Comparison of ENCODE assay signal across 14 cellular contexts in the genomic region with DNA sequence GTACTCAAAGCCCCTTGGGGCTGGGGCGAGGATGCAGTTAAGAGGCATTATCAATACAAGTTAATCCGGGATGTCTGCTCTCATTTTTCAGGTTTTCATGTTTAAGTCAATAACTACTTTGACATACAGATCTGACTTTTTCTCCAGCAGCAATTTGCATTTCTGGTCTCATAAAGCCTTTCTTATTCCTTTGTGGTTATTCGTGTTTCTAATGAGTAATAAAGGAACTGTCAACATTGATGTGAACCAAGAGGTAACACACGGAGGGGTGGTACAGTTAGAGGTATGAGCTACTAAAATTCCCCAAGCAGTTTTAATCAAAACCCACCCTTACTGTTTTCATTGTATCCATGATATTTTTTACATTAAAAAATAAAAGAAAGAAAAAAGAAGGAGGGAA.
DNase-seq lines count a peak whose midpoint lies in the region; ATAC-seq, FAIRE-seq and TF ChIP-seq lines count a peak whose summit lies in the region.
"Had no signal": no experiment of that assay in that cellular context is flagged by ENCODE, and none has a peak within 500 bp of the region (broad histone marks: within the 10 kb centered on the region; RNA-seq: fewer than 3 reads in every experiment).

No MANE protein-coding gene starts in this region.

- DNase-seq in GM12878 (ENCODE audit: low read depth, low spot score): no peak
- no peak for DNase-seq in PC-9
- no peak for DNase-seq in cerebellum (ENCODE audit: low spot score)
- no peak for DNase-seq in mammary epithelial cell
- DNase-seq: activated CD8-positive, alpha-beta memory T cell treated with anti-CD3 and anti-CD28 coated beads, Interleukin-2, amount 50 U/mL, for 48 hours; CD4-positive, alpha-beta T cell; naive thymus-derived CD8-positive, alpha-beta T cell; SIG-M5; substantia nigra had no signal

- H3K36me3 ChIP-seq in GM12878 (ENCODE audit: control insufficient read depth in 2 of 2, insufficient read depth in 2 of 2, low read length in 1 of 2): no peaks in the 10 kb centered on the region
- H3K36me3 ChIP-seq in PC-9 (ENCODE audit: low read depth): no peaks in the 10 kb centered on the region
- H3K36me3 ChIP-seq in mammary epithelial cell (ENCODE audit: insufficient read depth, low read length): no peaks in the 10 kb centered on the region

- TF ChIP-seq RAD21 in GM12878 (IDR thresholded peaks at IDR 0.05; ENCODE audit: insufficient read depth, low read depth, low read length): no peak

- TF ChIP-seq POLR2A in GM12878 (IDR thresholded peaks at IDR 0.05; ENCODE audit: low read depth, low read length): no peak

- H3K4me2 ChIP-seq in GM12878 (ENCODE audit: control insufficient read depth, insufficient read depth) (no peak overlapping the region), PC-9 (no peak overlapping the region), mammary epithelial cell (ENCODE audit: insufficient read depth, low read depth, low read length) (no peak overlapping the region)

- H3K27ac ChIP-seq in GM12878 (ENCODE audit: control insufficient read depth, insufficient read depth): no peak overlapping the region
- H3K27ac ChIP-seq in PC-9: no peak overlapping the region
- H3K27ac ChIP-seq in mammary epithelial cell (ENCODE audit: insufficient read depth, low read depth, low read length): no peak overlapping the region
- H3K27ac ChIP-seq: epithelial cell of prostate had no signal

- H3K27me3 ChIP-seq in GM12878 (replicated peaks in 1 of 2; ENCODE audit: control insufficient read depth in 2 of 2, insufficient read depth in 2 of 2, low read length in 1 of 2): peaks cover 0 to 2% of the 10 kb centered on the region in 2 experiments; a peak in 1 of 4 replicates
- H3K27me3 ChIP-seq in PC-9 (ENCODE audit: insufficient read depth, low read depth): no peaks in the 10 kb centered on the region
- peaks cover 4% of the 10 kb centered on the region for H3K27me3 ChIP-seq in mammary epithelial cell (ENCODE audit: insufficient read depth, low read length)

- intact Hi-C loops in GM12878 (cut with micrococcal nuclease; ENCODE audit: unreplicated experiment) (loop anchor here (5.0 kb wide), 1 partner anchor 60 kb away; no protein-coding TSS in a partner anchor), PC-9 (cut with micrococcal nuclease; ENCODE audit: unreplicated experiment) (no loop called here), mammary epithelial cell (cut with micrococcal nuclease) (no loop called here)

- H3K4me3 ChIP-seq in GM12878 (no peak overlapping the region), PC-9 (no peak overlapping the region), mammary epithelial cell (replicated peaks in 1 of 3; ENCODE audit: insufficient read depth in 1 of 3, low read depth in 2 of 3, low read length in 3 of 3) (no peak overlapping the region)

- no peak for TF ChIP-seq EP300 in GM12878 (IDR thresholded peaks at IDR 0.05; ENCODE audit: borderline replicate concordance in 1 of 2, control insufficient read depth in 1 of 2, low read depth in 2 of 2, low read length in 2 of 2)

- dilution Hi-C loops in mammary epithelial cell (cut with HindIII; ENCODE audit: low sequenced_read_pairs): no loop called here

- H3K79me2 ChIP-seq in GM12878 (ENCODE audit: control insufficient read depth, insufficient read depth, low read length) (no peaks in the 10 kb centered on the region), PC-9 (ENCODE audit: low read depth) (no peaks in the 10 kb centered on the region), mammary epithelial cell (ENCODE audit: insufficient read depth, low read length) (no peaks in the 10 kb centered on the region)

- ATAC-seq in GM18909 (IDR thresholded peaks at IDR 0.05; ENCODE audit: poor library complexity, unreplicated experiment) (peak; percentile 90), GM21619 (IDR thresholded peaks at IDR 0.05; ENCODE audit: unreplicated experiment) (peak; percentile 98), HG03066 (IDR thresholded peaks at IDR 0.05; ENCODE audit: low read depth, unreplicated experiment) (peak; percentile 68), GM12878 (peak; percentile 52; the same call in 2 of the 3 replicates)
- ATAC-seq: left lobe of liver; naive thymus-derived CD8-positive, alpha-beta T cell had no signal

- no peaks in the 10 kb centered on the region for H3F3A ChIP-seq in PC-9 (ENCODE audit: insufficient read depth, low read depth)

- POLR2A ChIA-PET in GM12878 (lab: Charles Lee) (no interaction called here), PC-9 (lab: Charles Lee; ENCODE audit: unreplicated experiment) (no interaction called here)

- H2AFZ ChIP-seq in GM12878 (ENCODE audit: control insufficient read depth, low read depth, low read length): no peak overlapping the region
- H2AFZ ChIP-seq in PC-9: no peak overlapping the region
- H2AFZ ChIP-seq in mammary epithelial cell (ENCODE audit: low read depth, low read length): no peak overlapping the region

- SMC1A ChIA-PET in GM12878 (lab: Charles Lee; ENCODE audit: uncharacterized antibody, unreplicated experiment): no interaction called here

- no peak overlapping the region for H3K9ac ChIP-seq in GM12878 (ENCODE audit: control insufficient read depth, insufficient read depth, low read length)
- H3K9ac ChIP-seq in mammary epithelial cell (ENCODE audit: insufficient read depth, low read length): no peak overlapping the region

- in situ Hi-C loops in GM12878 (cut with MboI): loop anchor here (25.0 kb wide), 1 partner anchor 685 kb away; no protein-coding TSS in a partner anchor
- in situ Hi-C loops in mammary epithelial cell (cut with MboI; ENCODE audit: low sequenced_read_pairs in 2 of 2): loop anchor here in 1 of 2 donors (25.0 kb wide), 1 partner anchor 210 kb away; no protein-coding TSS in a partner anchor

- peak; percentile 74 for FAIRE-seq in GM12878 (lab: Jason Lieb, UNC)

- TF ChIP-seq CTCF in GM12878 (IDR thresholded peaks at IDR 0.05 in 2 of 3, conservative IDR thresholded peaks at IDR 0.05 in 1 of 3; ENCODE audit: control insufficient read depth in 2 of 3, extremely low read depth in 1 of 3, insufficient read depth in 1 of 3, low read depth in 3 of 3, low read length in 3 of 3) (no peak), PC-9 (conservative IDR thresholded peaks at IDR 0.05) (no peak), mammary epithelial cell (conservative IDR thresholded peaks at IDR 0.05 in 1 of 2, IDR thresholded peaks at IDR 0.05 in 1 of 2; ENCODE audit: extremely low read depth in 1 of 2, insufficient read depth in 1 of 2, low read depth in 1 of 2, low read length in 2 of 2) (no peak)

- H4K20me1 ChIP-seq in GM12878 (ENCODE audit: control insufficient read depth, insufficient read depth) (no peaks in the 10 kb centered on the region), PC-9 (ENCODE audit: insufficient read depth) (no peaks in the 10 kb centered on the region), mammary epithelial cell (ENCODE audit: insufficient read depth, low read length) (no peaks in the 10 kb centered on the region)

- no peaks in the 10 kb centered on the region for H3K9me3 ChIP-seq in GM12878 (replicated peaks; ENCODE audit: control insufficient read depth, insufficient read depth, low read length)
- no peaks in the 10 kb centered on the region for H3K9me3 ChIP-seq in PC-9 (ENCODE audit: insufficient read depth, low read depth)
- no peaks in the 10 kb centered on the region for H3K9me3 ChIP-seq in mammary epithelial cell (replicated peaks; ENCODE audit: insufficient read depth, low read length)

- RAD21 ChIA-PET in GM12878 (lab: Charles Lee; ENCODE audit: unreplicated experiment): no interaction called here

- WGBS in GM12878 (ENCODE audit: insufficient coverage, insufficient replicate concordance, low lambda C conversion rate, missing lambda C conversion rate): 1% methylated on average over 4 of the region's 4 CpGs
- 69% methylated on average over 4 of the region's 4 CpGs for WGBS in mammary epithelial cell (ENCODE audit: low coverage, missing lambda C conversion rate)

- no TSS peak for BruUV-seq in GM12878 (replicated peaks; lab: Mats Ljungman, UMichigan)
- BruUV-seq in PC-9 (replicated peaks; lab: Mats Ljungman, UMichigan): no TSS peak
- BruUV-seq in mammary epithelial cell (replicated peaks; lab: Mats Ljungman, UMichigan): no TSS peak

- CTCF ChIA-PET in GM12878 (lab: Yijun Ruan, JAX): no interaction called here
- CTCF ChIA-PET in PC-9 (lab: Charles Lee): no interaction called here
- CTCF ChIA-PET in mammary epithelial cell (lab: Charles Lee; ENCODE audit: low non-redundant PET): no interaction called here

- H3K9me2 ChIP-seq in PC-9 (ENCODE audit: insufficient read depth): no peaks in the 10 kb centered on the region

- H3K4me1 ChIP-seq in GM12878 (ENCODE audit: control insufficient read depth, insufficient read depth, low read length) (no peaks in the 10 kb centered on the region), PC-9 (replicated peaks; ENCODE audit: insufficient read depth) (no peaks in the 10 kb centered on the region), mammary epithelial cell (ENCODE audit: insufficient read depth, low read length) (no peaks in the 10 kb centered on the region)

TF ChIP-seq in GM12878, 131 proteins besides CTCF, POLR2A, EP300 and RAD21:
- TF ChIP-seq SUPT20H (IDR thresholded peaks at IDR 0.05; ENCODE audit: borderline replicate concordance, control insufficient read depth, low read depth, low read length): no peak
- TF ChIP-seq JUNB (IDR thresholded peaks at IDR 0.05): 0 out of 2 replicates have a peak, but pooled peaks have one; percentile 41
- no peak for TF ChIP-seq CREB1 (IDR thresholded peaks at IDR 0.05; ENCODE audit: low read depth)
- TF ChIP-seq RUNX3 (IDR thresholded peaks at IDR 0.05; ENCODE audit: low read length): peak; percentile 69
